10 cellular contexts compared by ENCODE assay signal in the genomic region with DNA sequence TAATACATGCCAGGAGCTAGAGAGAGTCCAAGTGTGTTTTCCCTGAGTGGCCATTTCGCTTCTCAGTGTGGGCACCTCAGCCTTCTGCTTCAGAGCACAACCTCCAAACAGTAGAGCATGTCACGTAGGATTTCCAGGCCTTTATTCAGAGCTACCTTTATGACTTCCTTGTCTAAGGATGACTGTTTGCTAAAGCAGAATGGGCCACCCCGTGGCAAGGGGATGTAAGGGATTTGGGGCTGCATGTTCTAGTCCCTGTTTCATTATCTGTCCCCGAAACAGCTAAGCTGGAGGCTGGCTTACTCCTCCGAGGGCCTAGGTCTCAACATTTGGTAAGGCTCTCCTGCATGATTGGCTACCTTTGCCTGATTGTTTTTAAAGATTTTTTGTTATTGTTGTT. TPM values are rescaled to one million over a fixed set of nuclear protein-coding genes. Genes with fewer than 3 reads are reported as not detected.
DNase-seq lines count a peak whose midpoint lies in the region; ATAC-seq and TF ChIP-seq lines count a peak whose summit lies in the region.
"Had no signal": no experiment of that assay in that cellular context is flagged by ENCODE, and none has a peak within 500 bp of the region (broad histone marks: within the 10 kb centered on the region; RNA-seq: fewer than 3 reads in every experiment).

No MANE protein-coding gene starts in this region.

- peaks cover 6% of the 10 kb centered on the region for H3K4me1 ChIP-seq in foreskin keratinocyte

- no peak overlapping the region for H3K27ac ChIP-seq in foreskin keratinocyte

- peak in 1 of 2 donors; percentile 21 for DNase-seq in activated T-cell treated with anti-CD3 and anti-CD28 coated beads, Interleukin-2, amount 50 U/mL, for 72 hours
- no peak for DNase-seq in activated T-cell treated with anti-CD3 and anti-CD28 coated beads, Interleukin-2, amount 50 U/mL, for 1 hour
- DNase-seq in MV-4-11 (lab: John Stamatoyannopoulos, UW) (peak; percentile 72), foreskin keratinocyte (no peak), SKM-1 treated with dmso at 0.1 percent for 144 hours (lab: John Stamatoyannopoulos, UW; ENCODE audit: unreplicated experiment) (no peak)
- DNase-seq in activated naive CD4-positive, alpha-beta T cell treated with anti-CD3 and anti-CD28 coated beads, Interleukin-2, amount 50 U/mL, for 72 hours (ENCODE audit: low spot score in 2 of 2), result no peak
- DNase-seq in stimulated activated naive CD8-positive, alpha-beta T cell treated with anti-CD3 and anti-CD28 coated beads, Interleukin-15, Interleukin-2, amounts not matched to agents 100 U/mL and 50 U/mL, for 24 hours, result peak; percentile 35
- DNase-seq: glutamatergic neuron had no signal

- no peaks in the 10 kb centered on the region for H3K27me3 Mint-ChIP-seq in activated T-cell treated with anti-CD3 and anti-CD28 coated beads, Interleukin-2, amount 50 U/mL, for 72 hours (ENCODE audit: low read depth)

- H3K27ac Mint-ChIP-seq in activated T-cell treated with anti-CD3 and anti-CD28 coated beads, Interleukin-2, amount 50 U/mL, for 72 hours, result no peak overlapping the region
- H3K27ac Mint-ChIP-seq in activated naive CD4-positive, alpha-beta T cell treated with anti-CD3 and anti-CD28 coated beads, Interleukin-2, amount 50 U/mL, for 72 hours, result peak overlapping the region in 1 of 2 donors; percentile 69

- peaks cover 0 to 2% of the 10 kb centered on the region in 2 donors for H3K36me3 Mint-ChIP-seq in activated T-cell treated with anti-CD3 and anti-CD28 coated beads, Interleukin-2, amount 50 U/mL, for 72 hours (ENCODE audit: insufficient read depth in 2 of 2)
- H3K36me3 Mint-ChIP-seq in activated naive CD4-positive, alpha-beta T cell treated with anti-CD3 and anti-CD28 coated beads, Interleukin-2, amount 50 U/mL, for 72 hours, result peaks cover 4 to 18% of the 10 kb centered on the region in 2 donors

- H3K27me3 ChIP-seq in foreskin keratinocyte, result no peaks in the 10 kb centered on the region

- TF ChIP-seq CTCF in foreskin keratinocyte (conservative IDR thresholded peaks at IDR 0.05), result no peak

- H3K4me1 Mint-ChIP-seq in activated T-cell treated with anti-CD3 and anti-CD28 coated beads, Interleukin-2, amount 50 U/mL, for 72 hours (ENCODE audit: low read depth), result peaks cover 66% of the 10 kb centered on the region

- H3K4me3 Mint-ChIP-seq in activated T-cell treated with anti-CD3 and anti-CD28 coated beads, Interleukin-2, amount 50 U/mL, for 72 hours, result peak overlapping the region; percentile 7 to 27
- H3K4me3 Mint-ChIP-seq: neural crest cell had no signal

- ATAC-seq in activated T-cell treated with anti-CD3 and anti-CD28 coated beads, Interleukin-2, amount 50 U/mL, for 72 hours (replicated peaks in 1 of 2), result peak; percentile 31 to 41
- ATAC-seq in activated naive CD4-positive, alpha-beta T cell treated with anti-CD3 and anti-CD28 coated beads, Interleukin-2, amount 50 U/mL, for 72 hours, result peak; percentile 18 to 58
- ATAC-seq in stimulated activated naive CD8-positive, alpha-beta T cell treated with anti-CD3 and anti-CD28 coated beads, Interleukin-15, Interleukin-2, amounts not matched to agents 100 U/mL and 50 U/mL, for 24 hours, result peak; percentile 21
- ATAC-seq in foreskin keratinocyte (no peak), HG03095 (IDR thresholded peaks at IDR 0.05; ENCODE audit: unreplicated experiment) (no peak)

- no peaks in the 10 kb centered on the region for H3K9me3 Mint-ChIP-seq in activated T-cell treated with anti-CD3 and anti-CD28 coated beads, Interleukin-2, amount 50 U/mL, for 72 hours
- no peaks in the 10 kb centered on the region for H3K9me3 Mint-ChIP-seq in activated naive CD4-positive, alpha-beta T cell treated with anti-CD3 and anti-CD28 coated beads, Interleukin-2, amount 50 U/mL, for 72 hours
- H3K9me3 Mint-ChIP-seq: neural crest cell had no signal

RNA-seq across cellular contexts. Expression of a gene that starts 6.0 kb away (rescaled TPM):
- 10 to 100 TPM; 63.7 to 86.5 TPM for total RNA-seq in activated T-cell treated with anti-CD3 and anti-CD28 coated beads, Interleukin-2, amount 50 U/mL, for 72 hours
- 10 to 100 TPM; 39.2 to 65.0 TPM for total RNA-seq in activated naive CD4-positive, alpha-beta T cell treated with anti-CD3 and anti-CD28 coated beads, Interleukin-2, amount 50 U/mL, for 72 hours
- total RNA-seq in foreskin keratinocyte, result 37.2 and 41.8 TPM in 2 replicates
- 35.7 and 49.3 TPM in 2 replicates for polyA plus RNA-seq in foreskin keratinocyte

Comparison
In these comparisons a context has a peak if more than half of its experiments do, and no peak if none do; other contexts are left out.
1. ATAC-seq: peak in activated T-cell treated with anti-CD3 and anti-CD28 coated beads, Interleukin-2, amount 50 U/mL, for 72 hours (2 of 2), activated naive CD4-positive, alpha-beta T cell treated with anti-CD3 and anti-CD28 coated beads, Interleukin-2, amount 50 U/mL, for 72 hours (2 of 2) and stimulated activated naive CD8-positive, alpha-beta T cell treated with anti-CD3 and anti-CD28 coated beads, Interleukin-15, Interleukin-2, amounts not matched to agents 100 U/mL and 50 U/mL, for 24 hours (single experiment); none in foreskin keratinocyte (single experiment) and HG03095 (single experiment).
2. DNase-seq: peak in MV-4-11 (single experiment) and stimulated activated naive CD8-positive, alpha-beta T cell treated with anti-CD3 and anti-CD28 coated beads, Interleukin-15, Interleukin-2, amounts not matched to agents 100 U/mL and 50 U/mL, for 24 hours (single experiment); none in activated T-cell treated with anti-CD3 and anti-CD28 coated beads, Interleukin-2, amount 50 U/mL, for 1 hour (single experiment), activated naive CD4-positive, alpha-beta T cell treated with anti-CD3 and anti-CD28 coated beads, Interleukin-2, amount 50 U/mL, for 72 hours (0 of 2), foreskin keratinocyte (0 of 2) and SKM-1 treated with dmso at 0.1 percent for 144 hours (single experiment).